ENCODE assay signal across 1 cellular context in the genomic region with DNA sequence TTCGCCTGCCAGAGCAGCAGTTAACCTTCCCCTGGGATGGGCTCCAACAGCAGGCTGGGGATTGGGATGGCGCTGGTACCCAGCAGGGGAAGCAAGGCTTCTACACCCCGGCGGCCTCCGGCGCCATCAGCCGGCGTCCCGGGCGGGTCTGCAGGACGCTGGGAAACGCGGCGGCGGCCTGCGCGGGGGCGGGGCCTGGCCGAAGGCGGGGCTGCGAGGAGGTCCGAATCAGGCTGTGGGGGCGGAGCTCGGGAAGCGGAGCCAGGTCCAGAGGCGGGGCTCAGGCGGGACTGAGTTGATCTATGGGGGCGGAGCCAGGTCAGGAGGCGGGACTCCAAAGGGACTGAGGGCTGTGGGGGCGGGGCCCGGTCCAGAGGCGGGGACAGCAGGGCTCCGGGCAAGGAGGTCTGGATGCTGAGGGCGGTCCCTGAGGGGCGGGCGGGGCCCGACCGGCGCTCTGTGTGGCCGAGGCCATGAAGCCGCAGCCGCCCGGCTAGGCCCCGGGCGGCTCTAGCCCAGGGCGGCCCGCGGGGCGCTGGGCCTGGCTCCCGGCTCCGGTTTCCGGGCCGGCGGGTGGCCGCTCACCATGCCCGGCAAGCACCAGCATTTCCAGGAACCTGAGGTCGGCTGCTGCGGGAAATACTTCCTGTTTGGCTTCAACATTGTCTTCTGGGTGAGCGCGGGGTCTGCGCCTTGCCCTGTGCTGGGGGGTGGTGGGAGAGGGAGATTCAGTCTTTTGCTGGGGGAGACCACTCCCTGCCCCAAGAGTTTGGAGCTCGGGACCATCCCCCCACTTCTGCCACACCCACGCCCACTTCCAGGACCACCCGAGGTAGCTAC.
TF ChIP-seq lines count a peak whose summit lies in the region.

TSPAN17 (plus strand) TSS at position 455 of the 840 bp plus-strand sequence; CDS start at position 587, 132 bp downstream.

TF ChIP-seq in HepG2, 621 proteins besides CTCF, POLR2A, EP300 and RAD21 (continued from another document and continues in another):
- TF ChIP-seq ZXDC (CRISPR knock-in tag; IDR thresholded peaks at IDR 0.05): no peak
- TF ChIP-seq CBX1 (IDR thresholded peaks at IDR 0.05; ENCODE audit: low read depth): no peak
- TF ChIP-seq NR3C1 (CRISPR knock-in tag; IDR thresholded peaks at IDR 0.05): no peak
- no peak for TF ChIP-seq ZNF225 (CRISPR knock-in tag; IDR thresholded peaks at IDR 0.05)
- TF ChIP-seq, protein P1, sequence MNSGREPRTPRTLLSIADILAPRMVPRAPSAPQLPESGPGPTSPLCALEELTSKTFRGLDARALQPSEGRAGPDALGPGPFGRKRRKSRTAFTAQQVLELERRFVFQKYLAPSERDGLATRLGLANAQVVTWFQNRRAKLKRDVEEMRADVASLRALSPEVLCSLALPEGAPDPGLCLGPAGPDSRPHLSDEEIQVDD (CRISPR knock-in tag; IDR thresholded peaks at IDR 0.05; ENCODE audit: borderline replicate concordance): no peak
- TF ChIP-seq GZF1 (CRISPR knock-in tag; IDR thresholded peaks at IDR 0.05): no peak
- no peak for TF ChIP-seq ZNF136 (CRISPR knock-in tag; IDR thresholded peaks at IDR 0.05; ENCODE audit: low read depth)
- TF ChIP-seq NFE2 (CRISPR knock-in tag; IDR thresholded peaks at IDR 0.05): no peak
- TF ChIP-seq ZNF800 (CRISPR knock-in tag; IDR thresholded peaks at IDR 0.05): 0 out of 2 replicates have a peak, but pooled peaks have one; percentile 23
- TF ChIP-seq ZFY (CRISPR knock-in tag; IDR thresholded peaks at IDR 0.05): peak; percentile 84
- TF ChIP-seq, protein P2, sequence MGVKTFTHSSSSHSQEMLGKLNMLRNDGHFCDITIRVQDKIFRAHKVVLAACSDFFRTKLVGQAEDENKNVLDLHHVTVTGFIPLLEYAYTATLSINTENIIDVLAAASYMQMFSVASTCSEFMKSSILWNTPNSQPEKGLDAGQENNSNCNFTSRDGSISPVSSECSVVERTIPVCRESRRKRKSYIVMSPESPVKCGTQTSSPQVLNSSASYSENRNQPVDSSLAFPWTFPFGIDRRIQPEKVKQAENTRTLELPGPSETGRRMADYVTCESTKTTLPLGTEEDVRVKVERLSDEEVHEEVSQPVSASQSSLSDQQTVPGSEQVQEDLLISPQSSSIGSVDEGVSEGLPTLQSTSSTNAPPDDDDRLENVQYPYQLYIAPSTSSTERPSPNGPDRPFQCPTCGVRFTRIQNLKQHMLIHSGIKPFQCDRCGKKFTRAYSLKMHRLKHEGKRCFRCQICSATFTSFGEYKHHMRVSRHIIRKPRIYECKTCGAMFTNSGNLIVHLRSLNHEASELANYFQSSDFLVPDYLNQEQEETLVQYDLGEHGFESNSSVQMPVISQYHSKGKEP (CRISPR knock-in tag; IDR thresholded peaks at IDR 0.05): no peak
- no peak for TF ChIP-seq CREM (IDR thresholded peaks at IDR 0.05)
- no peak for TF ChIP-seq CREM (CRISPR knock-in tag; IDR thresholded peaks at IDR 0.05)
- TF ChIP-seq ZNF18 (CRISPR knock-in tag; IDR thresholded peaks at IDR 0.05; ENCODE audit: insufficient replicate concordance): no peak
- no peak for TF ChIP-seq ZNF512B (CRISPR knock-in tag; IDR thresholded peaks at IDR 0.05; ENCODE audit: borderline replicate concordance)
- TF ChIP-seq FLYWCH1 (CRISPR knock-in tag; IDR thresholded peaks at IDR 0.05): no peak
- peak; percentile 66; the same call in 1 of the 2 replicates for TF ChIP-seq MXD4 (CRISPR knock-in tag; IDR thresholded peaks at IDR 0.05)
- TF ChIP-seq, protein P3, sequence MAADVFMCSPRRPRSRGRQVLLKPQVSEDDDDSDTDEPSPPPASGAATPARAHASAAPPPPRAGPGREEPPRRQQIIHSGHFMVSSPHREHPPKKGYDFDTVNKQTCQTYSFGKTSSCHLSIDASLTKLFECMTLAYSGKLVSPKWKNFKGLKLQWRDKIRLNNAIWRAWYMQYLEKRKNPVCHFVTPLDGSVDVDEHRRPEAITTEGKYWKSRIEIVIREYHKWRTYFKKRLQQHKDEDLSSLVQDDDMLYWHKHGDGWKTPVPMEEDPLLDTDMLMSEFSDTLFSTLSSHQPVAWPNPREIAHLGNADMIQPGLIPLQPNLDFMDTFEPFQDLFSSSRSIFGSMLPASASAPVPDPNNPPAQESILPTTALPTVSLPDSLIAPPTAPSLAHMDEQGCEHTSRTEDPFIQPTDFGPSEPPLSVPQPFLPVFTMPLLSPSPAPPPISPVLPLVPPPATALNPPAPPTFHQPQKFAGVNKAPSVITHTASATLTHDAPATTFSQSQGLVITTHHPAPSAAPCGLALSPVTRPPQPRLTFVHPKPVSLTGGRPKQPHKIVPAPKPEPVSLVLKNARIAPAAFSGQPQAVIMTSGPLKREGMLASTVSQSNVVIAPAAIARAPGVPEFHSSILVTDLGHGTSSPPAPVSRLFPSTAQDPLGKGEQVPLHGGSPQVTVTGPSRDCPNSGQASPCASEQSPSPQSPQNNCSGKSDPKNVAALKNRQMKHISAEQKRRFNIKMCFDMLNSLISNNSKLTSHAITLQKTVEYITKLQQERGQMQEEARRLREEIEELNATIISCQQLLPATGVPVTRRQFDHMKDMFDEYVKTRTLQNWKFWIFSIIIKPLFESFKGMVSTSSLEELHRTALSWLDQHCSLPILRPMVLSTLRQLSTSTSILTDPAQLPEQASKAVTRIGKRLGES (CRISPR knock-in tag; IDR thresholded peaks at IDR 0.05; ENCODE audit: borderline replicate concordance): no peak
- TF ChIP-seq ZEB1 (IDR thresholded peaks at IDR 0.05; ENCODE audit: insufficient replicate concordance, low read depth): no peak
- no peak for TF ChIP-seq ZBTB43 (CRISPR knock-in tag; conservative IDR thresholded peaks at IDR 0.05)
- TF ChIP-seq EHMT2 (IDR thresholded peaks at IDR 0.05; ENCODE audit: borderline replicate concordance, low read depth, low read length): no peak
- TF ChIP-seq ZNF234 (CRISPR knock-in tag; conservative IDR thresholded peaks at IDR 0.05): no peak
- TF ChIP-seq ZNF550 (CRISPR knock-in tag; IDR thresholded peaks at IDR 0.05; ENCODE audit: borderline replicate concordance): no peak
- no peak for TF ChIP-seq HNF4A (CRISPR knock-in tag; IDR thresholded peaks at IDR 0.05)
- TF ChIP-seq ZBTB26 (CRISPR knock-in tag; IDR thresholded peaks at IDR 0.05; ENCODE audit: borderline replicate concordance): no peak
- peak; percentile 49; the same call in 1 of the 2 replicates for TF ChIP-seq PHF20 (CRISPR knock-in tag; IDR thresholded peaks at IDR 0.05)
- no peak for TF ChIP-seq ZNF678 (CRISPR knock-in tag; IDR thresholded peaks at IDR 0.05)
- TF ChIP-seq KAT7 (CRISPR knock-in tag; IDR thresholded peaks at IDR 0.05; ENCODE audit: borderline replicate concordance): no peak
- TF ChIP-seq RELA (CRISPR knock-in tag; IDR thresholded peaks at IDR 0.05): no peak
- TF ChIP-seq HCFC1 (IDR thresholded peaks at IDR 0.05; ENCODE audit: low read depth, low read length): no peak
